Comparison of ENCODE assay signal across 10 cellular contexts in the genomic region with DNA sequence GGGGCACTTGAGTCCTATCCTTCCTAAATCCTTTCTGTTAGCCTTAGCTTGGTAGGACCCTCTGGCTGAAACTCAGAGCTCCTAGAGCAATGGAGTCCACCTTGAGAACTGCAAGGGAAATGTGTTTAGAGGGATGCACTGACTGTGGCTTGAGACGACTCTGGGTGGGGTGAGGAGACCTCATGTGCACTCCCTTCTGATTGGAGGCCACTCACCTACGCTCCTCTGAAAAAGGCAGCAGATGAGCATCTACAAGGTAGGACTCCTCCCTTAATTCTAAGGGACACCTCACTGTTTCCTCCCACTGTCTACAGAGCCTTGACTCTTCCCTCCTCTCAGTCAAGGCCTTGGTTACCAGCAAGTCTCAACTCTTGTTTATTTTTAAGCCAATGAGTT. TPM values are rescaled to one million over a fixed set of nuclear protein-coding genes. Genes with fewer than 3 reads are reported as not detected.
DNase-seq lines count a peak whose midpoint lies in the region; ATAC-seq and TF ChIP-seq lines count a peak whose summit lies in the region.
"Had no signal": no experiment of that assay in that cellular context is flagged by ENCODE, and none has a peak within 500 bp of the region (broad histone marks: within the 10 kb centered on the region; RNA-seq: fewer than 3 reads in every experiment).

No MANE protein-coding gene starts in this region.

- POLR2A ChIA-PET in T-cell (lab: Charles Lee): interaction anchor here in 1 of 2 donors (0.6 kb wide), 1 partner anchor 22 kb away, joined by 3 read pairs; no protein-coding TSS in a partner anchor

- H3K4me3 Mint-ChIP-seq in Calu3 (ENCODE audit: low read depth, unreplicated experiment) (peak overlapping the region; percentile 76), T-cell (peak overlapping the region; percentile 84 to 97 (median 85))

- no peak overlapping the region for H3K9ac ChIP-seq in rectal smooth muscle tissue (ENCODE audit: low read length)

- no TSS peak for BruUV-seq in Calu3 (replicated peaks; lab: Mats Ljungman, UMichigan)

- H3K36me3 Mint-ChIP-seq in Calu3 (ENCODE audit: insufficient read depth, unreplicated experiment) (peaks cover 44% of the 10 kb centered on the region), T-cell (no peaks in the 10 kb centered on the region)

- no peaks in the 10 kb centered on the region for H3K9me3 Mint-ChIP-seq in Calu3 (ENCODE audit: low read depth, unreplicated experiment)
- no peaks in the 10 kb centered on the region for H3K9me3 Mint-ChIP-seq in T-cell

- no peak for ATAC-seq in T-cell (replicated peaks in 1 of 4)
- no peak for ATAC-seq in HG03196 (IDR thresholded peaks at IDR 0.05; ENCODE audit: unreplicated experiment)

- H3K36me3 ChIP-seq in rectal smooth muscle tissue (ENCODE audit: control insufficient read depth, insufficient read depth, low read length): no peaks in the 10 kb centered on the region

- no peaks in the 10 kb centered on the region for H3K27me3 ChIP-seq in rectal smooth muscle tissue (ENCODE audit: control insufficient read depth, insufficient read depth, low read length)

- CTCF ChIA-PET in Calu3 (lab: Charles Lee) (no interaction called here), T-cell (lab: Charles Lee) (interaction anchor here in 1 of 2 donors (0.6 to 1.1 kb wide), 2 partner anchors 17 to 223 kb away, joined by 3 read pairs; no protein-coding TSS in a partner anchor)

- H3K4me1 Mint-ChIP-seq in Calu3 (ENCODE audit: low read depth, unreplicated experiment): peaks cover 40% of the 10 kb centered on the region
- peaks cover 47 to 66% (median 53%) of the 10 kb centered on the region in 3 donors for H3K4me1 Mint-ChIP-seq in T-cell

- H3K27ac Mint-ChIP-seq in Calu3 (ENCODE audit: unreplicated experiment): no peak overlapping the region
- H3K27ac Mint-ChIP-seq in T-cell: peak overlapping the region; percentile 53 to 75

- H3K27me3 Mint-ChIP-seq in Calu3 (ENCODE audit: unreplicated experiment): peaks cover 10% of the 10 kb centered on the region
- no peaks in the 10 kb centered on the region for H3K27me3 Mint-ChIP-seq in T-cell

- no peak for TF ChIP-seq CTCF in Calu3 (IDR thresholded peaks at IDR 0.05; ENCODE audit: unreplicated experiment)
- no peak for TF ChIP-seq CTCF in epithelial cell of esophagus (IDR thresholded peaks at IDR 0.05; ENCODE audit: insufficient read depth, low read depth, low read length, missing control alignments)

- H3K4me1 ChIP-seq in rectal smooth muscle tissue (ENCODE audit: control insufficient read depth, insufficient read depth, low read length): peaks cover 19% of the 10 kb centered on the region

- H3K4me3 ChIP-seq in epithelial cell of esophagus (ENCODE audit: low read length) (peak overlapping the region; percentile 73), rectal smooth muscle tissue (ENCODE audit: low read length) (peak overlapping the region; percentile 67)

- DNase-seq in Calu3 (no peak), T-cell (no peak), epithelial cell of esophagus (ENCODE audit: low read depth) (no peak), DMS114 treated with DMSO at 0.1 percent for 48 hours (lab: John Stamatoyannopoulos, UW; ENCODE audit: unreplicated experiment) (no peak), germinal center (ENCODE audit: low spot score) (no peak)
- DNase-seq in stimulated activated CD4-positive, alpha-beta T cell treated with anti-CD3 and anti-CD28 coated beads, Interleukin-2, amount 100 ng/mL, for 24 hours: no peak
- DNase-seq: stimulated activated CD4-positive, alpha-beta T cell treated with anti-CD3 and anti-CD28 coated beads, Interleukin-4, amount 100 ng/mL, for 1 hour had no signal

- no peak overlapping the region for H3K27ac ChIP-seq in rectal smooth muscle tissue (ENCODE audit: low read depth, low read length)

- intact Hi-C loops in Calu3 (cut with micrococcal nuclease; ENCODE audit: unreplicated experiment): no loop called here

RNA-seq across cellular contexts. Expression of a gene that starts 1.0 kb away (rescaled TPM):
- total RNA-seq in Calu3 (2022) (4.6 and 5.8 TPM in 2 replicates), T-cell (10 to 100 TPM; 21.4 to 29.9 (median 25.9) TPM)

RNA-seq across cellular contexts. Expression of a gene that starts 2.9 kb away (rescaled TPM):
- total RNA-seq in Calu3 (2022) (20.7 and 21.8 TPM in 2 replicates), T-cell (10 to 100 TPM; 31.4 to 44.7 (median 39.1) TPM)

RNA-seq across cellular contexts. Expression of a gene that starts 9.1 kb away (rescaled TPM):
- total RNA-seq in Calu3 (2022) (not detected in 2 replicates), T-cell (not detected)
- total RNA-seq: RPMI7951 had no signal

RNA-seq across cellular contexts. Expression of a gene that starts 46.3 kb away (rescaled TPM):
- 464 and 528 TPM in 2 replicates for total RNA-seq in Calu3 (2022)
- 1,000 to 10,000 TPM in 2 of 5 donors, 100 to 1,000 TPM in 3; 707 to 1,066 (median 764) TPM for total RNA-seq in T-cell

RNA-seq across cellular contexts. Expression of a gene that starts 56.7 kb away (rescaled TPM):
- total RNA-seq in Calu3 (2022) (151 and 184 TPM in 2 replicates), T-cell (100 to 1,000 TPM; 175 to 215 (median 187) TPM)
